11 cellular contexts compared by ENCODE assay signal in the genomic region with DNA sequence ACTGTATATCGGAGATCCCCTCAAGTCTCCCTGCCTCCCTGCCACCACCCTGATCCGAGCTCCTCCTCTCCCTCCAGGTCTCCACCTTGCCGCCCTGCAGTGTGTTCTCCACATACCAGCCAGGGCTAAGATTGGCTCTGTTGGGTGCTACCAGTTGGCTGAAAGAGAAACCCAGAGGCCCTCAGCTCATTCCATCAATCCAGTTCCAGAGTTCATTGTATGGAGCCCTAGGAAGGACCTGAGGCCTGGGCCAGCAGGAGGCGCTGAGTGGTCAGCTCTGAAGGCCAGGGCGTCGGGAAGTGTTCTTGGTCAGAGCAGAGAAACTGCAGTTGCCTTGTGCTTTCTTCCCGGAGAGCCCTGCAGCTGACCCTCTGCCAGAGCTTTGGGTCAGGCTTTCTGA. TPM values are rescaled to one million over a fixed set of nuclear protein-coding genes. Genes with fewer than 3 reads are reported as not detected.
A peak's percentile ranks its signal among the peaks of the same experiment; 100 is the strongest.
DNase-seq lines count a peak whose midpoint lies in the region; ATAC-seq and TF ChIP-seq lines count a peak whose summit lies in the region.
"Had no signal": no experiment of that assay in that cellular context is flagged by ENCODE, and none has a peak within 500 bp of the region (broad histone marks: within the 10 kb centered on the region; RNA-seq: fewer than 3 reads in every experiment).

No MANE protein-coding gene starts in this region.

- H3K4me3 ChIP-seq in IMR-90 (ENCODE audit: insufficient read depth, low read depth, low read length): no peak overlapping the region
- H3K4me3 ChIP-seq in astrocyte of the cerebellum (ENCODE audit: low read depth, low read length): no peak overlapping the region
- H3K4me3 ChIP-seq: SJSA1 had no signal

- peak overlapping the region; percentile 72 for H2AFZ ChIP-seq in IMR-90 (replicated peaks; ENCODE audit: low read length, poor library complexity)

- H2BK20ac ChIP-seq in IMR-90 (ENCODE audit: low read depth, low read length): no peak overlapping the region

- DNase-seq in D341Med (ENCODE audit: low spot score): peak; percentile 14
- peak; percentile 40 for DNase-seq in IMR-90
- DNase-seq in astrocyte of the cerebellum (ENCODE audit: low read depth): no peak
- DNase-seq in left kidney (ENCODE audit: low read depth, low spot score): peak; percentile 45
- no peak for DNase-seq in left colon
- DNase-seq in ureter (ENCODE audit: low spot score): no peak
- DNase-seq in NCI-H226: no peak
- DNase-seq: activated naive CD8-positive, alpha-beta T cell treated with anti-CD3 and anti-CD28 coated beads, Interleukin-2, amount 10 ng/mL, durations not matched to agents 7 days and 5 days; stimulated activated CD4-positive, alpha-beta T cell treated with anti-CD3 and anti-CD28 coated beads, Interleukin-4, amount 100 ng/mL, for 4 hours had no signal

- TF ChIP-seq RAD21 in IMR-90 (IDR thresholded peaks at IDR 0.05; ENCODE audit: low read length): peak; percentile 57

- H3K27ac ChIP-seq in IMR-90 (ENCODE audit: insufficient read depth, low read length): no peak overlapping the region
- H3K27ac ChIP-seq: SJSA1 had no signal

- peaks cover 2% of the 10 kb centered on the region; the same call in 1 of the 2 replicates for H3K36me3 ChIP-seq in IMR-90 (ENCODE audit: control insufficient read depth, insufficient read depth, low read length)

- H3K14ac ChIP-seq in IMR-90 (replicated peaks; ENCODE audit: low read depth, low read length): no peak overlapping the region

- no peak for TF ChIP-seq POLR2A in IMR-90 (IDR thresholded peaks at IDR 0.05; ENCODE audit: low read depth, low read length)

- H3K4ac ChIP-seq in IMR-90 (ENCODE audit: low read depth, low read length): no peak overlapping the region

- dilution Hi-C loops in IMR-90 (cut with HindIII; ENCODE audit: low sequenced_read_pairs, unreplicated experiment): no loop called here

- intact Hi-C loops in IMR-90 (cut with micrococcal nuclease): loop anchor here (10.0 kb wide), 1 partner anchor 170 kb away; no protein-coding TSS in a partner anchor
- intact Hi-C loops in left colon (cut with DNase I, micrococcal nuclease): no loop called here

- BruUV-seq in IMR-90 (replicated peaks; lab: Mats Ljungman, UMichigan): no TSS peak

- H3K9ac ChIP-seq in IMR-90 (ENCODE audit: low read depth, low read length): no peak overlapping the region

- CTCF ChIA-PET in IMR-90 (lab: Yijun Ruan, JAX): interaction anchor here (1.2 kb wide), 1 partner anchor 36 kb away, joined by 3 read pairs; no protein-coding TSS in a partner anchor

- H2BK120ac ChIP-seq in IMR-90 (ENCODE audit: low read depth, low read length): no peak overlapping the region

- H4K8ac ChIP-seq in IMR-90 (ENCODE audit: low read depth in 2 of 2, low read length in 2 of 2): no peak overlapping the region

- peak; percentile 60 for ATAC-seq in IMR-90 (ENCODE audit: low read depth)
- no peak for ATAC-seq in left colon
- no peak for ATAC-seq in HG03432 (IDR thresholded peaks at IDR 0.05; ENCODE audit: unreplicated experiment)

- peak overlapping the region; percentile 9 for H2AK9ac ChIP-seq in IMR-90 (replicated peaks; ENCODE audit: low read depth, low read length, poor library complexity)

- H3K79me1 ChIP-seq in IMR-90 (ENCODE audit: low read depth in 1 of 2, low read length in 2 of 2): peaks cover 20 to 26% of the 10 kb centered on the region in 2 experiments

- H2BK5ac ChIP-seq in IMR-90 (ENCODE audit: low read depth, low read length, poor library complexity, severe bottlenecking): no peak overlapping the region

- no peak overlapping the region for H4K91ac ChIP-seq in IMR-90 (ENCODE audit: insufficient read depth, low read depth, low read length)

- no peak overlapping the region for H2BK15ac ChIP-seq in IMR-90 (ENCODE audit: low read depth, low read length)

- in situ Hi-C loops in IMR-90 (cut with MboI; ENCODE audit: low sequenced_read_pairs): no loop called here
- in situ Hi-C loops in astrocyte of the cerebellum (cut with HindIII; ENCODE audit: low sequenced_read_pairs): no loop called here

- peaks cover 11% of the 10 kb centered on the region for H3K9me1 ChIP-seq in IMR-90 (ENCODE audit: insufficient read depth, low read length)

- peak; percentile 51 for TF ChIP-seq CTCF in IMR-90 (conservative IDR thresholded peaks at IDR 0.05; ENCODE audit: low read depth, low read length)
- peak; percentile 32 for TF ChIP-seq CTCF in astrocyte of the cerebellum (IDR thresholded peaks at IDR 0.05; ENCODE audit: low read depth, low read length, missing control alignments)

- H3K4me2 ChIP-seq in IMR-90 (ENCODE audit: low read depth, low read length): no peak overlapping the region

- no peak overlapping the region for H3K56ac ChIP-seq in IMR-90 (ENCODE audit: extremely low read depth, insufficient read depth, low read length)

- no peak overlapping the region for H2AK5ac ChIP-seq in IMR-90 (ENCODE audit: low read depth, low read length)

- no peak overlapping the region for H4K5ac ChIP-seq in IMR-90 (ENCODE audit: low read depth, low read length)

- no peaks in the 10 kb centered on the region for H3K9me3 ChIP-seq in IMR-90 (ENCODE audit: control insufficient read depth, insufficient read depth, low read length)
- H3K9me3 ChIP-seq: SJSA1 had no signal

- WGBS in IMR-90 (ENCODE audit: extremely low coverage in 2 of 2, insufficient read length in 1 of 2), 2 experiments: 27% methylated on average over 5 of the region's 7 CpGs; no CpG with 5 or more reads in 1 of the 2 experiments

- no peak overlapping the region for H3K23ac ChIP-seq in IMR-90 (ENCODE audit: low read depth, low read length)

- peaks cover 14% of the 10 kb centered on the region for H3K27me3 ChIP-seq in IMR-90 (ENCODE audit: control insufficient read depth, insufficient read depth, low read length)

- POLR2A ChIA-PET in IMR-90 (lab: Charles Lee; ENCODE audit: unreplicated experiment): no interaction called here

- H3K18ac ChIP-seq in IMR-90 (ENCODE audit: low read depth, low read length): no peak overlapping the region

- H4K20me1 ChIP-seq in IMR-90 (ENCODE audit: insufficient read depth, low read length): peaks cover 5% of the 10 kb centered on the region; the same call in 1 of the 2 replicates

- peaks cover 2% of the 10 kb centered on the region; the same call in 1 of the 2 replicates for H3K4me1 ChIP-seq in IMR-90 (ENCODE audit: control insufficient read depth, insufficient read depth, low read length)

TF ChIP-seq in IMR-90, 13 proteins besides CTCF, POLR2A, EP300 and RAD21:
- peak; percentile 39 for TF ChIP-seq SMC3 (IDR thresholded peaks at IDR 0.05; ENCODE audit: low read depth, low read length)
- TF ChIP-seq FOS (IDR thresholded peaks at IDR 0.05; ENCODE audit: low read depth, low read length): no peak
- no peak for TF ChIP-seq CHD1 (IDR thresholded peaks at IDR 0.05; ENCODE audit: low read depth, low read length)
- TF ChIP-seq MAZ (IDR thresholded peaks at IDR 0.05; ENCODE audit: borderline replicate concordance, low read depth, low read length): no peak

RNA-seq across cellular contexts. Expression of gene TOP3B, which starts 2.2 kb away (rescaled TPM):
- total RNA-seq in IMR-90 (2012; rRNA removed) (19.7 and 23.5 TPM in 2 replicates), left colon (10 to 100 TPM; 25.3 to 33.2 TPM), ureter (29.7 TPM)
- 21.8 and 23.0 TPM in 2 replicates for polyA plus RNA-seq in IMR-90 (2012; rRNA removed)
- 7.9 and 10.6 TPM in 2 replicates for polyA plus RNA-seq in IMR-90 (2012; cell fraction: cytosol; rRNA removed)
- polyA plus RNA-seq in IMR-90 (2012; cell fraction: nucleus; rRNA removed; ENCODE audit: low replicate concordance): 57.4 and 109 TPM in 2 replicates

RNA-seq across cellular contexts. Expression of gene PPM1F, which starts 32.1 kb away (rescaled TPM):
- total RNA-seq in IMR-90 (2012; rRNA removed): 20.8 and 25.0 TPM in 2 replicates
- polyA plus RNA-seq in IMR-90 (2012; rRNA removed): 30.3 and 34.0 TPM in 2 replicates
- polyA plus RNA-seq in IMR-90 (2012; cell fraction: cytosol; rRNA removed): 23.8 and 28.1 TPM in 2 replicates
- polyA plus RNA-seq in IMR-90 (2012; cell fraction: nucleus; rRNA removed; ENCODE audit: low replicate concordance): 59.4 and 83.4 TPM in 2 replicates
- 10 to 100 TPM; 12.1 to 13.0 TPM for total RNA-seq in left colon
- total RNA-seq in ureter: 39.9 TPM

Comparison
In these comparisons a context has a peak if more than half of its experiments do, and no peak if none do; other contexts are left out.
1. DNase-seq: peak in D341Med (single experiment), IMR-90 (single experiment) and left kidney (single experiment); none in astrocyte of the cerebellum (single experiment), left colon (0 of 2), ureter (single experiment) and NCI-H226 (single experiment).